Comparison of ENCODE assay signal across 18 cellular contexts in genomic region chr1:96808186-96808585, GRCh38.
DNase-seq lines count a peak whose midpoint lies in the region; ATAC-seq, FAIRE-seq and TF ChIP-seq lines count a peak whose summit lies in the region.
"Had no signal": no experiment of that assay in that cellular context is flagged by ENCODE, and none has a peak within 500 bp of the region (broad histone marks: within the 10 kb centered on the region; RNA-seq: fewer than 3 reads in every experiment).

No MANE protein-coding gene starts in this region.

- H3K4me1 ChIP-seq in BE2C, result peaks cover 8% of the 10 kb centered on the region
- H3K4me1 ChIP-seq: SJSA1 had no signal

- no peak overlapping the region for H3K4me3 Mint-ChIP-seq in stimulated activated naive CD8-positive, alpha-beta T cell treated with anti-CD3 and anti-CD28 coated beads, Interleukin-15, amount 100 ng/mL, for 72 hours
- H3K4me3 Mint-ChIP-seq: activated CD4-positive, alpha-beta T cell treated with anti-CD3 and anti-CD28 coated beads, Interleukin-2, amount 10 ng/mL, durations not matched to agents 24 days and 14 days; central memory CD8-positive, alpha-beta T cell had no signal

- H3K27me3 ChIP-seq in BE2C, result no peaks in the 10 kb centered on the region
- H3K27me3 ChIP-seq: SJSA1 had no signal

- H3K36me3 ChIP-seq in BE2C, result peaks cover 68% of the 10 kb centered on the region

- FAIRE-seq in H54 (lab: Jason Lieb, UNC), result peak; percentile 15

- DNase-seq in BE2C (peak; percentile 51), H54 (ENCODE audit: insufficient read length, low spot score) (no peak), NCI-H2171 treated with DMSO at 0.1 percent for 48 hours (lab: John Stamatoyannopoulos, UW) (peak; percentile 35), choroid plexus epithelial cell (ENCODE audit: low read depth) (peak; percentile 33)
- DNase-seq in stimulated activated naive CD8-positive, alpha-beta T cell treated with anti-CD3 and anti-CD28 coated beads, Interleukin-15, amount 100 ng/mL, for 72 hours, result no peak
- DNase-seq: activated CD4-positive, alpha-beta T cell treated with anti-CD3 and anti-CD28 coated beads, Interleukin-2, amount 10 ng/mL, durations not matched to agents 24 days and 14 days; activated T-cell treated with anti-CD3 and anti-CD28 coated beads, Interleukin-2, amount 50 U/mL, for 1 hour; Calu3; effector memory CD4-positive, alpha-beta T cell; HCEC 1CT; left ventricle myocardium inferior; stimulated activated CD4-positive, alpha-beta T cell treated with anti-CD3 and anti-CD28 coated beads, Interleukin-1b, Interleukin-23, amount 100 ng/mL, for 48 hours had no signal

- no peaks in the 10 kb centered on the region for H3K9me3 ChIP-seq in BE2C
- H3K9me3 ChIP-seq: left ventricle myocardium inferior, SJSA1 had no signal

- no peaks in the 10 kb centered on the region for H3K27me3 Mint-ChIP-seq in stimulated activated naive CD8-positive, alpha-beta T cell treated with anti-CD3 and anti-CD28 coated beads, Interleukin-15, amount 100 ng/mL, for 72 hours
- H3K27me3 Mint-ChIP-seq: activated CD4-positive, alpha-beta T cell treated with anti-CD3 and anti-CD28 coated beads, Interleukin-2, amount 10 ng/mL, durations not matched to agents 24 days and 14 days; central memory CD8-positive, alpha-beta T cell had no signal

- no peak for TF ChIP-seq POLR2A in H54 (IDR thresholded peaks at IDR 0.05; ENCODE audit: low read depth, low read length)

- peak overlapping the region in 1 of 2 donors; percentile 86 for H3K27ac Mint-ChIP-seq in stimulated activated naive CD8-positive, alpha-beta T cell treated with anti-CD3 and anti-CD28 coated beads, Interleukin-15, amount 100 ng/mL, for 72 hours
- H3K27ac Mint-ChIP-seq: activated CD4-positive, alpha-beta T cell treated with anti-CD3 and anti-CD28 coated beads, Interleukin-2, amount 10 ng/mL, durations not matched to agents 24 days and 14 days had no signal

- H3K4me3 ChIP-seq in BE2C (ENCODE audit: low read depth, low read length) (no peak overlapping the region), choroid plexus epithelial cell (ENCODE audit: low read depth, low read length) (no peak overlapping the region)
- H3K4me3 ChIP-seq: left ventricle myocardium inferior, SJSA1 had no signal

- ATAC-seq in GM18520 (IDR thresholded peaks at IDR 0.05; ENCODE audit: unreplicated experiment), result no peak
- ATAC-seq in GM21529 (IDR thresholded peaks at IDR 0.05; ENCODE audit: unreplicated experiment), result no peak
- ATAC-seq in GM18861 (IDR thresholded peaks at IDR 0.05; ENCODE audit: unreplicated experiment), result no peak
- ATAC-seq in stimulated activated naive CD8-positive, alpha-beta T cell treated with anti-CD3 and anti-CD28 coated beads, Interleukin-15, amount 100 ng/mL, for 72 hours, result no peak
- ATAC-seq: sciatic nerve had no signal

- TF ChIP-seq CTCF in BE2C (IDR thresholded peaks at IDR 0.05; ENCODE audit: low read depth, low read length), result no peak
- TF ChIP-seq CTCF in choroid plexus epithelial cell (conservative IDR thresholded peaks at IDR 0.05; ENCODE audit: low read depth, low read length), result no peak

- H3K9me3 Mint-ChIP-seq in stimulated activated naive CD8-positive, alpha-beta T cell treated with anti-CD3 and anti-CD28 coated beads, Interleukin-15, amount 100 ng/mL, for 72 hours, result peaks cover 0 to 4% of the 10 kb centered on the region in 2 donors
- H3K9me3 Mint-ChIP-seq: activated CD4-positive, alpha-beta T cell treated with anti-CD3 and anti-CD28 coated beads, Interleukin-2, amount 10 ng/mL, durations not matched to agents 24 days and 14 days; central memory CD8-positive, alpha-beta T cell had no signal

- peaks cover 15% of the 10 kb centered on the region for H3K4me1 Mint-ChIP-seq in stimulated activated naive CD8-positive, alpha-beta T cell treated with anti-CD3 and anti-CD28 coated beads, Interleukin-15, amount 100 ng/mL, for 72 hours
- H3K4me1 Mint-ChIP-seq: activated CD4-positive, alpha-beta T cell treated with anti-CD3 and anti-CD28 coated beads, Interleukin-2, amount 10 ng/mL, durations not matched to agents 24 days and 14 days had no signal

Comparison
In these comparisons a context has a peak if more than half of its experiments do, and no peak if none do; other contexts are left out.
1. DNase-seq: peak in BE2C (single experiment), NCI-H2171 treated with DMSO at 0.1 percent for 48 hours (single experiment) and choroid plexus epithelial cell (single experiment); none in H54 (single experiment) and stimulated activated naive CD8-positive, alpha-beta T cell treated with anti-CD3 and anti-CD28 coated beads, Interleukin-15, amount 100 ng/mL, for 72 hours (0 of 2).